ENCODE assay signal across 1 cellular context in the genomic region with DNA sequence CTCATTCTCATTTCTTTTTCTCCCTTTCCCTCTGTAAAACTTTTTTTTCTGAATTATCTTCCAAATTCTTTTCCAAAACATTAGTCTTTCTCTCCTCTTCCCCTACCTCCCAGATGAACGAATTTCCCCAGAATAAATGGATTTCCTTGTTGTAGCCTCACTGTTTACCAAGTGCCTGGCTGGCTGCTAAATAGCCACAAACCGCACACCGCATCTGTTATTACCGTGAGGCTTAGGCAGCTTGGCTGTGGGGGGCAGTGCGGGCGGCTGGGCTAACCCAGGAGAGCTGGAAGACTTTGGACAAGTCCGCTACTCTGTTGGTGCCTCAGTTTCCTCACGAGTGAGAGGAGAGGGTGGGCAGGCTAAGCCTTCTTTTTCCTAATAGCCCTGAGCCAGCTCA.
TF ChIP-seq lines count a peak whose summit lies in the region.

No MANE protein-coding gene starts in this region.

TF ChIP-seq in SK-N-SH treated with all-trans-retinoic acid at 6 μM for 48 hours, 23 proteins besides CTCF, POLR2A, EP300 and RAD21 (continued from another document):
- no peak for TF ChIP-seq ZFP3 (CRISPR knock-in tag; IDR thresholded peaks at IDR 0.05)
- no peak for TF ChIP-seq ESRRG (CRISPR knock-in tag; IDR thresholded peaks at IDR 0.05)
- TF ChIP-seq, protein P1, sequence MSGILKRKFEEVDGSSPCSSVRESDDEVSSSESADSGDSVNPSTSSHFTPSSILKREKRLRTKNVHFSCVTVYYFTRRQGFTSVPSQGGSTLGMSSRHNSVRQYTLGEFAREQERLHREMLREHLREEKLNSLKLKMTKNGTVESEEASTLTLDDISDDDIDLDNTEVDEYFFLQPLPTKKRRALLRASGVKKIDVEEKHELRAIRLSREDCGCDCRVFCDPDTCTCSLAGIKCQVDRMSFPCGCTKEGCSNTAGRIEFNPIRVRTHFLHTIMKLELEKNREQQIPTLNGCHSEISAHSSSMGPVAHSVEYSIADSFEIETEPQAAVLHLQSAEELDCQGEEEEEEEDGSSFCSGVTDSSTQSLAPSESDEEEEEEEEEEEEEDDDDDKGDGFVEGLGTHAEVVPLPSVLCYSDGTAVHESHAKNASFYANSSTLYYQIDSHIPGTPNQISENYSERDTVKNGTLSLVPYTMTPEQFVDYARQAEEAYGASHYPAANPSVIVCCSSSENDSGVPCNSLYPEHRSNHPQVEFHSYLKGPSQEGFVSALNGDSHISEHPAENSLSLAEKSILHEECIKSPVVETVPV (CRISPR knock-in tag; IDR thresholded peaks at IDR 0.05), result no peak
- no peak for TF ChIP-seq SNAI2 (CRISPR knock-in tag; IDR thresholded peaks at IDR 0.05)
- no peak for TF ChIP-seq ZC3H10 (CRISPR knock-in tag; IDR thresholded peaks at IDR 0.05)
- TF ChIP-seq PPARA (CRISPR knock-in tag; IDR thresholded peaks at IDR 0.05; ENCODE audit: borderline replicate concordance), result no peak
- TF ChIP-seq, protein P2, sequence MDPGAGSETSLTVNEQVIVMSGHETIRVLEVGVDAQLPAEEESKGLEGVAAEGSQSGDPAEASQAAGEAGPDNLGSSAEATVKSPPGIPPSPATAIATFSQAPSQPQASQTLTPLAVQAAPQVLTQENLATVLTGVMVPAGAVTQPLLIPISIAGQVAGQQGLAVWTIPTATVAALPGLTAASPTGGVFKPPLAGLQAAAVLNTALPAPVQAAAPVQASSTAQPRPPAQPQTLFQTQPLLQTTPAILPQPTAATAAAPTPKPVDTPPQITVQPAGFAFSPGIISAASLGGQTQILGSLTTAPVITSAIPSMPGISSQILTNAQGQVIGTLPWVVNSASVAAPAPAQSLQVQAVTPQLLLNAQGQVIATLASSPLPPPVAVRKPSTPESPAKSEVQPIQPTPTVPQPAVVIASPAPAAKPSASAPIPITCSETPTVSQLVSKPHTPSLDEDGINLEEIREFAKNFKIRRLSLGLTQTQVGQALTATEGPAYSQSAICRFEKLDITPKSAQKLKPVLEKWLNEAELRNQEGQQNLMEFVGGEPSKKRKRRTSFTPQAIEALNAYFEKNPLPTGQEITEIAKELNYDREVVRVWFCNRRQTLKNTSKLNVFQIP (CRISPR knock-in tag; IDR thresholded peaks at IDR 0.05; ENCODE audit: borderline replicate concordance, low read depth), result no peak
- TF ChIP-seq BACH2 (CRISPR knock-in tag; IDR thresholded peaks at IDR 0.05; ENCODE audit: borderline replicate concordance), result no peak
- TF ChIP-seq GLIS3 (CRISPR knock-in tag; IDR thresholded peaks at IDR 0.05), result no peak
- TF ChIP-seq CSDC2 (CRISPR knock-in tag; IDR thresholded peaks at IDR 0.05), result no peak
